In genomic region chr16:1152651-1153259, GRCh38 we compare ENCODE assay signal across 8 cellular contexts. TPM values are rescaled to one million over a fixed set of nuclear protein-coding genes. Genes with fewer than 3 reads are reported as not detected.
DNase-seq lines count a peak whose midpoint lies in the region; ATAC-seq and TF ChIP-seq lines count a peak whose summit lies in the region.

Gene CACNA1H, plus strand, starts transcription at chr16:1153106. Its CDS starts 632 bp downstream, at chr16:1153738.

- no peak within 1 kb of the TSS for H3K9ac ChIP-seq in liver (ENCODE audit: low read depth in 1 of 2, low read length in 2 of 2)

- no peak within 1 kb of the TSS for H3K27ac Mint-ChIP-seq in activated naive CD8-positive, alpha-beta T cell

- WGBS in liver, result 2% methylated on average over 97 of the region's 98 CpGs

- no peaks in the 10 kb centered on the region for H3K36me3 ChIP-seq in BE2C
- H3K36me3 ChIP-seq in SJCRH30, result no peaks in the 10 kb centered on the region
- H3K36me3 ChIP-seq in liver (ENCODE audit: control insufficient read depth in 4 of 4, insufficient read depth in 3 of 4, low read depth in 1 of 4, low read length in 3 of 4), result no peaks in the 10 kb centered on the region

- H3K9me3 ChIP-seq in BE2C, result no peaks in the 10 kb centered on the region
- H3K9me3 ChIP-seq in SJCRH30 (replicated peaks), result no peaks in the 10 kb centered on the region
- H3K9me3 ChIP-seq in liver (ENCODE audit: control insufficient read depth in 4 of 4, low read length in 3 of 4), result no peaks in the 10 kb centered on the region

- peaks cover 3% of the 10 kb centered on the region for H3K27me3 Mint-ChIP-seq in activated naive CD8-positive, alpha-beta T cell

- ATAC-seq in HG03521 (IDR thresholded peaks at IDR 0.05; ENCODE audit: unreplicated experiment), result no peak

- peaks cover 4% of the 10 kb centered on the region for H3K27me3 ChIP-seq in BE2C
- H3K27me3 ChIP-seq in SJCRH30, result peaks cover 31% of the 10 kb centered on the region
- H3K27me3 ChIP-seq in liver (ENCODE audit: control insufficient read depth in 4 of 4, insufficient read depth in 4 of 4, low read length in 3 of 4), result peaks cover 0 to 3% (median 0%) of the 10 kb centered on the region in 4 donors

- H3K36me3 Mint-ChIP-seq in activated naive CD8-positive, alpha-beta T cell, result no peaks in the 10 kb centered on the region

- H3K4me1 Mint-ChIP-seq in activated naive CD8-positive, alpha-beta T cell (ENCODE audit: low read depth), result peaks cover 2% of the 10 kb centered on the region

- H3K27ac ChIP-seq in SJCRH30 (no peak within 1 kb of the TSS), liver (ENCODE audit: low read depth in 1 of 2, low read length in 2 of 2) (no peak within 1 kb of the TSS)

- peak; percentile 63 for DNase-seq in BE2C
- no peak for DNase-seq in SJCRH30
- peak; percentile 51 for DNase-seq in stimulated activated CD8-positive, alpha-beta memory T cell treated with anti-CD3 and anti-CD28 coated beads, Interleukin-12 subunit alpha, Interleukin-12 subunit beta, amount 100 ng/mL, for 4 hours (ENCODE audit: low read depth)
- DNase-seq in NCI-H1930 (lab: John Stamatoyannopoulos, UW), result no peak
- DNase-seq in foreskin melanocyte, result no peak

- H3K9me3 Mint-ChIP-seq in activated naive CD8-positive, alpha-beta T cell (ENCODE audit: low read depth), result no peaks in the 10 kb centered on the region

- no peak for TF ChIP-seq RAD21 in liver (IDR thresholded peaks at IDR 0.05)

- TF ChIP-seq CTCF in BE2C (IDR thresholded peaks at IDR 0.05; ENCODE audit: low read depth, low read length) (peak; percentile 4; the same call in 1 of the 2 replicates), liver (IDR thresholded peaks at IDR 0.05; ENCODE audit: low read depth, low read length, missing input control) (peak; percentile 1)

- H3K4me3 Mint-ChIP-seq in activated naive CD8-positive, alpha-beta T cell, result peak within 1 kb of the TSS; percentile 38

- peak within 1 kb of the TSS; percentile 26; the same call in 1 of the 2 replicates for H3K4me3 ChIP-seq in BE2C (ENCODE audit: low read depth, low read length)
- 0 out of 2 replicates have a peak within 1 kb of the TSS, but pooled peaks have one; percentile 16 for H3K4me3 ChIP-seq in SJCRH30
- peak within 1 kb of the TSS in 1 of 3 donors; percentile 60 for H3K4me3 ChIP-seq in liver (ENCODE audit: low read depth in 1 of 3, low read length in 3 of 3)

- H3K4me1 ChIP-seq in BE2C (peaks cover 5% of the 10 kb centered on the region; the same call in 1 of the 2 replicates), SJCRH30 (peaks cover 7% of the 10 kb centered on the region; the same call in 1 of the 2 replicates), liver (ENCODE audit: control insufficient read depth in 4 of 4, insufficient read depth in 4 of 4, low read length in 3 of 4) (peaks cover 19 to 45% (median 31%) of the 10 kb centered on the region in 4 donors)

TF ChIP-seq in liver, 16 proteins besides CTCF, POLR2A, EP300 and RAD21:
- TF ChIP-seq, protein P1, sequence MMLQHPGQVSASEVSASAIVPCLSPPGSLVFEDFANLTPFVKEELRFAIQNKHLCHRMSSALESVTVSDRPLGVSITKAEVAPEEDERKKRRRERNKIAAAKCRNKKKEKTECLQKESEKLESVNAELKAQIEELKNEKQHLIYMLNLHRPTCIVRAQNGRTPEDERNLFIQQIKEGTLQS (IDR thresholded peaks at IDR 0.05), result no peak
- TF ChIP-seq NR2F2 (IDR thresholded peaks at IDR 0.05), result no peak
- TF ChIP-seq, protein P2, sequence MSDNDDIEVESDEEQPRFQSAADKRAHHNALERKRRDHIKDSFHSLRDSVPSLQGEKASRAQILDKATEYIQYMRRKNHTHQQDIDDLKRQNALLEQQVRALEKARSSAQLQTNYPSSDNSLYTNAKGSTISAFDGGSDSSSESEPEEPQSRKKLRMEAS (IDR thresholded peaks at IDR 0.05), result no peak

RNA-seq across cellular contexts. Expression of gene CACNA1H, which starts in this region (rescaled TPM):
- polyA plus RNA-seq in BE2C (2012; ENCODE audit: insufficient read depth, insufficient read length, low read depth), result 3.6 TPM
- 1.4 and 1.7 TPM in 2 replicates for total RNA-seq in SJCRH30 (2014; rRNA removed; shearing (Covaris generic))
- 1 to 10 TPM; 4.2 to 8.5 TPM for total RNA-seq in liver
- 1 to 10 TPM in 1 of 2 donors, under 1 TPM in 1; 0.21 to 7.9 TPM for polyA plus RNA-seq in liver

Comparison
In these comparisons a context has a peak if more than half of its experiments do, and no peak if none do; other contexts are left out.
1. DNase-seq: peak in BE2C (single experiment) and stimulated activated CD8-positive, alpha-beta memory T cell treated with anti-CD3 and anti-CD28 coated beads, Interleukin-12 subunit alpha, Interleukin-12 subunit beta, amount 100 ng/mL, for 4 hours (single experiment); none in SJCRH30 (0 of 2), NCI-H1930 (0 of 2) and foreskin melanocyte (single experiment).